12 cellular contexts compared by ENCODE assay signal in the genomic region with DNA sequence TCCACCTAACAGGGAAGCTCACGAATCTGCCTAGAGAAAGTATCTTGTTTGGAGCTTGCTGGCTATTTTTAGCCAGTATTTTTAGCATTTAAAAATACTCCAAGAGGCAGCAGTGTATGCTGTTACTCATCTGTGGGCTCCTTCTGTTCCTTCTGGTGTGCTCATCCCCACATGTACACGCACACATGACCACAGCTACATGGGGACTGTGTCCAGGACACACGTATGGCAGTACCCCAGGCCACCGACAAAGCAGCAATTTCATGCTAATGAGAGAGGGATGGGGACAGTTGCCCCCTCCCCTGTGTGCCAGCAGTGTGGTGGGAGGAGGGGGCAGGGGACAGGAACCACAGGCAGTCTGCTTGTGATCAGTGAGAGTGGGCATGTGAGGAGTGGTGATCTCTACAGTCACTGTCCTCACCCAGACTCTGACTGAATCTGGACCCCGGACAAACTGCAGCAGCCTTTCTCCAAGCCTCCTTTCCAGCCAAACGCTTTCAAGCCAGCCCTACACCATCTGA.
A peak's percentile ranks its signal among the peaks of the same experiment; 100 is the strongest.
DNase-seq lines count a peak whose midpoint lies in the region; ATAC-seq lines count a peak whose summit lies in the region.
"Had no signal": no experiment of that assay in that cellular context is flagged by ENCODE, and none has a peak within 500 bp of the region (broad histone marks: within the 10 kb centered on the region; RNA-seq: fewer than 3 reads in every experiment).

No MANE protein-coding gene starts in this region.

- no peak overlapping the region for H3K27ac Mint-ChIP-seq in central memory CD8-positive, alpha-beta T cell (ENCODE audit: low read depth)
- no peak overlapping the region for H3K27ac Mint-ChIP-seq in memory B cell
- H3K27ac Mint-ChIP-seq: H9 had no signal

- peak overlapping the region; percentile 78 for H3K4me3 Mint-ChIP-seq in central memory CD8-positive, alpha-beta T cell
- H3K4me3 Mint-ChIP-seq in memory B cell, result peak overlapping the region; percentile 86

- ATAC-seq in central memory CD8-positive, alpha-beta T cell (replicated peaks; ENCODE audit: extremely low read depth, poor library complexity, severe bottlenecking), result no peak
- no peak for ATAC-seq in memory B cell (ENCODE audit: low read depth)
- no peak for ATAC-seq in HG03280 (IDR thresholded peaks at IDR 0.05; ENCODE audit: unreplicated experiment)
- ATAC-seq in GM21717 (IDR thresholded peaks at IDR 0.05; ENCODE audit: unreplicated experiment), result no peak

- H3K36me3 ChIP-seq in stomach smooth muscle (ENCODE audit: control insufficient read depth in 2 of 2, insufficient read depth in 2 of 2, low read length in 2 of 2), result no peaks in the 10 kb centered on the region

- no peaks in the 10 kb centered on the region for H3K9me3 Mint-ChIP-seq in central memory CD8-positive, alpha-beta T cell
- H3K9me3 Mint-ChIP-seq in memory B cell, result no peaks in the 10 kb centered on the region

- peak overlapping the region; percentile 76 for H3K27ac ChIP-seq in stomach smooth muscle (ENCODE audit: low read length)

- DNase-seq in NCI-H82 (lab: John Stamatoyannopoulos, UW), result peak; percentile 35
- no peak for DNase-seq in NCI-H82 treated with DMSO at 0.1 percent for 48 hours (lab: John Stamatoyannopoulos, UW; ENCODE audit: unreplicated experiment)
- DNase-seq in central memory CD8-positive, alpha-beta T cell (ENCODE audit: low spot score in 2 of 2), result no peak
- no peak for DNase-seq in memory B cell (ENCODE audit: low spot score in 2 of 2)
- no peak for DNase-seq in GM19240 (ENCODE audit: insufficient read length, low spot score)
- DNase-seq: activated effector memory CD4-positive, alpha-beta T cell treated with Interleukin-2 at 50 U/mL for 16 hours; H9; NCI-H1436; retina had no signal

- no peaks in the 10 kb centered on the region for H3K9me3 ChIP-seq in stomach smooth muscle (ENCODE audit: control insufficient read depth in 2 of 2, low read length in 2 of 2)

- H3K27me3 Mint-ChIP-seq in central memory CD8-positive, alpha-beta T cell, result peaks cover 80% of the 10 kb centered on the region
- H3K27me3 Mint-ChIP-seq in memory B cell, result peaks cover 32% of the 10 kb centered on the region

- no peaks in the 10 kb centered on the region for H3K27me3 ChIP-seq in stomach smooth muscle (ENCODE audit: control insufficient read depth in 1 of 2, insufficient read depth in 2 of 2, low read length in 2 of 2)

- peak overlapping the region; percentile 29 to 30 for H3K9ac ChIP-seq in stomach smooth muscle (ENCODE audit: low read length in 2 of 2)

- H3K4me1 ChIP-seq in stomach smooth muscle (ENCODE audit: control insufficient read depth, insufficient read depth, low read length), result peaks cover 82% of the 10 kb centered on the region

- peaks cover 16% of the 10 kb centered on the region for H3K4me1 Mint-ChIP-seq in central memory CD8-positive, alpha-beta T cell
- H3K4me1 Mint-ChIP-seq in memory B cell, result peaks cover 6% of the 10 kb centered on the region

- H3K4me3 ChIP-seq in stomach smooth muscle (ENCODE audit: low read length in 2 of 2), result peak overlapping the region; percentile 59 to 81

- peaks cover 4% of the 10 kb centered on the region for H3K36me3 Mint-ChIP-seq in central memory CD8-positive, alpha-beta T cell (ENCODE audit: insufficient read depth)
- H3K36me3 Mint-ChIP-seq in memory B cell, result peaks cover 2% of the 10 kb centered on the region
